1 cellular context compared by ENCODE assay signal in genomic region chr9:97237951-97238851, GRCh38.
TF ChIP-seq lines count a peak whose summit lies in the region.

No MANE protein-coding gene starts in this region.

TF ChIP-seq in HepG2, 621 proteins besides CTCF, POLR2A, EP300 and RAD21 (continued from another document and continues in another):
- TF ChIP-seq YEATS4 (CRISPR knock-in tag; IDR thresholded peaks at IDR 0.05; ENCODE audit: borderline replicate concordance) (peak; percentile 79), KAT8 (CRISPR knock-in tag; IDR thresholded peaks at IDR 0.05) (peak; percentile 66), TRAFD1 (CRISPR knock-in tag; IDR thresholded peaks at IDR 0.05; ENCODE audit: borderline replicate concordance) (no peak), MZF1 (CRISPR knock-in tag; IDR thresholded peaks at IDR 0.05; ENCODE audit: borderline replicate concordance) (no peak), NR1H2 (CRISPR knock-in tag; IDR thresholded peaks at IDR 0.05; ENCODE audit: borderline replicate concordance, low read depth) (no peak), ZNF652 (CRISPR knock-in tag; IDR thresholded peaks at IDR 0.05; ENCODE audit: borderline replicate concordance, low read depth) (no peak), FIP1L1 (IDR thresholded peaks at IDR 0.05; ENCODE audit: borderline replicate concordance, insufficient read depth, low read depth, low read length) (no peak), CBX5 (CRISPR knock-in tag; IDR thresholded peaks at IDR 0.05; ENCODE audit: borderline replicate concordance) (no peak), SMYD3 (CRISPR knock-in tag; IDR thresholded peaks at IDR 0.05) (0 out of 2 replicates have a peak, but pooled peaks have one; percentile 22), DBP (CRISPR knock-in tag; IDR thresholded peaks at IDR 0.05; ENCODE audit: not compliant biosample characterization) (peak; percentile 50), SCMH1 (CRISPR knock-in tag; IDR thresholded peaks at IDR 0.05; ENCODE audit: borderline replicate concordance) (no peak), RBFOX2 (IDR thresholded peaks at IDR 0.05; ENCODE audit: low read depth, low read length) (peak; percentile 89), ARNTL (CRISPR knock-in tag; IDR thresholded peaks at IDR 0.05) (no peak), PAXIP1 (CRISPR knock-in tag; conservative IDR thresholded peaks at IDR 0.05) (no peak), ZHX2 (IDR thresholded peaks at IDR 0.05; ENCODE audit: low read depth) (no peak), ZHX2 (CRISPR knock-in tag; IDR thresholded peaks at IDR 0.05; ENCODE audit: borderline replicate concordance) (0 out of 2 replicates have a peak, but pooled peaks have one; percentile 33), ZNF777 (CRISPR knock-in tag; IDR thresholded peaks at IDR 0.05) (peak; percentile 76), ZNF232 (CRISPR knock-in tag; IDR thresholded peaks at IDR 0.05; ENCODE audit: borderline replicate concordance) (peak; percentile 75; the same call in 1 of the 2 replicates), FOXA3 (CRISPR knock-in tag; IDR thresholded peaks at IDR 0.05) (0 out of 2 replicates have a peak, but pooled peaks have one; percentile 9), TERF1 (CRISPR knock-in tag; IDR thresholded peaks at IDR 0.05) (no peak), ZFYVE20 (CRISPR knock-in tag; IDR thresholded peaks at IDR 0.05; ENCODE audit: borderline replicate concordance, low read depth) (no peak), ZNF687 (CRISPR knock-in tag; IDR thresholded peaks at IDR 0.05) (peak; percentile 93), KLF12 (CRISPR knock-in tag; IDR thresholded peaks at IDR 0.05; ENCODE audit: borderline replicate concordance) (peak; percentile 20; the same call in 1 of the 2 replicates), CREBL2 (CRISPR knock-in tag; IDR thresholded peaks at IDR 0.05; ENCODE audit: borderline replicate concordance) (no peak), ZNF878 (CRISPR knock-in tag; IDR thresholded peaks at IDR 0.05) (0 out of 2 replicates have a peak, but pooled peaks have one; percentile 44), AHDC1 (CRISPR knock-in tag; IDR thresholded peaks at IDR 0.05; ENCODE audit: borderline replicate concordance) (no peak), ARHGAP35 (CRISPR knock-in tag; IDR thresholded peaks at IDR 0.05; ENCODE audit: borderline replicate concordance) (peak; percentile 29; the same call in 1 of the 2 replicates), ATF3 (CRISPR knock-in tag; IDR thresholded peaks at IDR 0.05) (no peak), PHB2 (IDR thresholded peaks at IDR 0.05; ENCODE audit: partially characterized antibody) (no peak), NFE2L2 (IDR thresholded peaks at IDR 0.05; ENCODE audit: low read length) (no peak)
